Comparison of ENCODE assay signal across 8 cellular contexts in the genomic region with DNA sequence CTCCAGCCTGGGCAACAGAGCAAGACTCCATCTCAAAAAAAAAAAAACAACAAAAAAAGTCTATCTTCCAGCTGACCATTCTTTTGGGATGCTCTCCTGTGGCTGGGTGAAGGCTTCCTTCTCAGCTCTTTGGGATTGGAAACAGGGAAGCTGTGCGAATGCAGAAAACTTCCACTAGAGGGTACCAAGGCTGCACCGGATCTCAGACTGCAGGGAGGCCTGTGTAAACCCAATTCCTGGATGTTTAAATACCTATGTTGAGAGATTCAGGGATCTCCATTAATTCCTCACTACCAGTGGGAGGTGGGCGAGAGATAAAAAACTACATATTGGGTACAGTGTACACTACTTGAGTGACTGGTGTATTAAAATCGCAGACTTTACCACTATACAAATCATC. TPM values are rescaled to one million over a fixed set of nuclear protein-coding genes. Genes with fewer than 3 reads are reported as not detected.
DNase-seq lines count a peak whose midpoint lies in the region; ATAC-seq, FAIRE-seq and TF ChIP-seq lines count a peak whose summit lies in the region.
"Not testable (repeated sequence)": the region's sequence is repeated elsewhere in the genome, so short reads cannot be mapped to it uniquely, and the experiment has no call there.

No MANE protein-coding gene starts in this region.

- BruUV-seq in K562 (replicated peaks; lab: Mats Ljungman, UMichigan): not testable (repeated sequence)

- H3K4me1 Mint-ChIP-seq in CD14-positive monocyte: not testable (repeated sequence)

- H3K36me3 ChIP-seq in SJCRH30; K562 (ENCODE audit: control insufficient read depth, insufficient read depth, low read length); right lobe of liver; small intestine (ENCODE audit: control insufficient read depth in 2 of 2, insufficient read depth in 2 of 2, low read length in 2 of 2): not testable (repeated sequence)

- not testable (repeated sequence) for H3K27ac ChIP-seq in SJCRH30; K562 (ENCODE audit: extremely low read depth, low read depth, low read length); right lobe of liver; small intestine (ENCODE audit: low read depth in 1 of 2, low read length in 1 of 2)

- peak; percentile 51 for FAIRE-seq in K562 (lab: Jason Lieb, UNC)
- FAIRE-seq in small intestine (lab: Jason Lieb, UNC): not testable (repeated sequence)

- not testable (repeated sequence) for H3K36me3 Mint-ChIP-seq in CD14-positive monocyte

- not testable (repeated sequence) for H3K9me3 ChIP-seq in SJCRH30 (replicated peaks); K562 (replicated peaks; ENCODE audit: control insufficient read depth, insufficient read depth, low read depth, low read length); right lobe of liver; small intestine (ENCODE audit: control insufficient read depth, low read depth)

- CTCF ChIA-PET in K562 (lab: Yijun Ruan, JAX; ENCODE audit: low intra/inter-chr PET ratio): interaction anchor here (1.1 kb wide), 1 partner anchor 116 kb away, joined by 3 read pairs; no protein-coding TSS in a partner anchor

- not testable (repeated sequence) for H2AFZ ChIP-seq in K562 (ENCODE audit: low read depth, low read length)

- not testable (repeated sequence) for TF ChIP-seq POLR2A in K562 (conservative IDR thresholded peaks at IDR 0.05); right lobe of liver (IDR thresholded peaks at IDR 0.05)

- H4K20me1 ChIP-seq in K562 (replicated peaks; ENCODE audit: control insufficient read depth, insufficient read depth, low read length): not testable (repeated sequence)

- in situ Hi-C loops in K562 (cut with MboI): not testable (repeated sequence)

- POLR2A ChIA-PET in K562 (lab: Yijun Ruan, JAX): not testable (repeated sequence)

- not testable (repeated sequence) for H3K4me3 ChIP-seq in SJCRH30; K562; fibroblast of villous mesenchyme (ENCODE audit: low read depth, low read length); right lobe of liver; small intestine (ENCODE audit: low read depth in 1 of 2, low read length in 2 of 2)

- not testable (repeated sequence) for H3K4me2 ChIP-seq in K562 (ENCODE audit: insufficient read depth, low read length)

- not testable (repeated sequence) for TF ChIP-seq EP300 in K562 (IDR thresholded peaks at IDR 0.05; ENCODE audit: low read length)

- not testable (repeated sequence) for H3K27me3 ChIP-seq in SJCRH30; K562 (ENCODE audit: control insufficient read depth in 2 of 2, insufficient read depth in 2 of 2, low read length in 2 of 2); right lobe of liver; small intestine (ENCODE audit: control insufficient read depth in 2 of 2, insufficient read depth in 2 of 2, low read length in 2 of 2)

- H3K9ac ChIP-seq in K562 (ENCODE audit: insufficient read depth in 1 of 2, low read depth in 2 of 2, low read length in 2 of 2): not testable (repeated sequence)

- intact Hi-C loops in CD14-positive monocyte (cut with micrococcal nuclease): not testable (repeated sequence)
- intact Hi-C loops in K562 (cut with micrococcal nuclease) (loop anchor here (2.0 kb wide), 1 partner anchor 116 kb away; no protein-coding TSS in a partner anchor), right lobe of liver (cut with DNase I) (loop anchor here in 1 of 2 donors (10.0 kb wide), 1 partner anchor 114 kb away; no protein-coding TSS in a partner anchor)

- H3K27me3 Mint-ChIP-seq in CD14-positive monocyte (ENCODE audit: low read depth in 3 of 3): not testable (repeated sequence)

- ATAC-seq in GM21423 (IDR thresholded peaks at IDR 0.05; ENCODE audit: unreplicated experiment) (peak; percentile 47), K562 (peak; percentile 84), right lobe of liver (peak; percentile 88 to 95 (median 91))

- TF ChIP-seq CTCF in CD14-positive monocyte (IDR thresholded peaks at IDR 0.05): peak; percentile 30
- TF ChIP-seq CTCF in K562 (IDR thresholded peaks at IDR 0.05 in 2 of 3, conservative IDR thresholded peaks at IDR 0.05 in 1 of 3; ENCODE audit: insufficient read depth in 2 of 3, low read depth in 1 of 3, low read length in 3 of 3): peak; percentile 35 to 43 (median 35); a peak in 4 of 6 replicates
- TF ChIP-seq CTCF in fibroblast of villous mesenchyme (IDR thresholded peaks at IDR 0.05; ENCODE audit: insufficient read depth, low read depth, low read length): peak; percentile 55
- peak; percentile 27 to 51 (median 46) for TF ChIP-seq CTCF in right lobe of liver (IDR thresholded peaks at IDR 0.05)

- H3K27ac Mint-ChIP-seq in CD14-positive monocyte: not testable (repeated sequence)

- not testable (repeated sequence) for H3K9me3 Mint-ChIP-seq in CD14-positive monocyte

- TF ChIP-seq RAD21 in K562 (CRISPR knock-in tag; conservative IDR thresholded peaks at IDR 0.05 in 1 of 2, IDR thresholded peaks at IDR 0.05 in 1 of 2): peak; percentile 51 to 66

- not testable (repeated sequence) for H3K79me2 ChIP-seq in K562 (ENCODE audit: control insufficient read depth, insufficient read depth, low read length)

- H3K4me3 Mint-ChIP-seq in CD14-positive monocyte: not testable (repeated sequence)

- not testable (repeated sequence) for H3K9me1 ChIP-seq in K562 (ENCODE audit: control insufficient read depth, insufficient read depth, low read length)

- DNase-seq in CD14-positive monocyte (ENCODE audit: low spot score); right lobe of liver: not testable (repeated sequence)
- peak; percentile 24 for DNase-seq in NCI-H1436 (lab: John Stamatoyannopoulos, UW)
- DNase-seq in SJCRH30: peak; percentile 36 to 60
- DNase-seq in K562 (ENCODE audit: extremely low read depth in 1 of 4, low spot score in 3 of 4): peak in 3 of 4 experiments; percentile 2 to 27 (median 6)
- peak; percentile 47 for DNase-seq in fibroblast of villous mesenchyme (ENCODE audit: low read depth)
- DNase-seq in small intestine: peak; percentile 22

- not testable (repeated sequence) for H3K4me1 ChIP-seq in SJCRH30; K562 (replicated peaks in 1 of 2; ENCODE audit: control insufficient read depth in 2 of 2, insufficient read depth in 2 of 2, low read length in 2 of 2); right lobe of liver; small intestine (ENCODE audit: control insufficient read depth in 2 of 2, insufficient read depth in 1 of 2, low read depth in 1 of 2, low read length in 1 of 2)

- 79% methylated on average over 2 of the region's 4 CpGs for WGBS in K562 (ENCODE audit: insufficient coverage, low coverage, missing lambda C conversion rate)
- whole genome bisulfite sequencing in right lobe of liver (ENCODE audit: insufficient coverage, low coverage, low lambda C conversion rate, missing lambda C conversion rate): 41% methylated on average over 4 of the region's 4 CpGs
- 56 to 70% (median 62%) methylated on average over 3 to 4 of the region's 4 CpGs for WGBS in small intestine, 3 donors

TF ChIP-seq in K562, 482 proteins besides CTCF, POLR2A, EP300 and RAD21:
- TF ChIP-seq DEAF1 (CRISPR knock-in tag; IDR thresholded peaks at IDR 0.05): peak; percentile 35; the same call in 1 of the 2 replicates

RNA-seq across cellular contexts. Expression of gene NPEPPS, which starts 30.3 kb away (rescaled TPM):
- polyA plus RNA-seq in CD14-positive monocyte (10 to 100 TPM; 38.3 to 53.1 TPM), K562 (2011; rRNA removed) (87.6 and 108 TPM in 2 replicates), K562 (2014; fragmentation: Illumina TruSeq; extraction: Trizol) (57.3 and 73.3 TPM in 2 replicates), K562 (2014; fragmentation: Nextera tagmentation; extraction: Ambion mirVana) (10 to 100 TPM; 21.4 to 23.0 TPM), K562 (2014; rRNA removed) (44.2 and 46.0 TPM in 2 replicates), small intestine (10 to 100 TPM; 30.8 to 43.2 (median 32.1) TPM)
- 89.1 TPM in 2 replicates for total RNA-seq in SJCRH30 (2014; rRNA removed; shearing (Covaris generic))
- total RNA-seq in K562 (2011; cell fraction: chromatin; rRNA removed; ENCODE audit: low replicate concordance): 284 and 725 TPM in 2 replicates
- 111 and 131 TPM in 2 replicates for total RNA-seq in K562 (2011; cell fraction: nucleolus; rRNA removed)
- 296 and 390 TPM in 2 replicates for total RNA-seq in K562 (2011; cell fraction: nucleoplasm; rRNA removed)
- total RNA-seq in K562 (2014; rRNA removed) (29.1 and 33.2 TPM in 2 replicates), K562 (2014; rRNA removed; fragmentation: Illumina TruSeq; extraction: Trizol) (52.0 and 54.1 TPM in 2 replicates), K562 (2015; rRNA removed; fragmentation: Illumina TruSeq; extraction: Trizol) (42.1 and 44.8 TPM in 2 replicates), K562 (2021) (59.6 and 65.6 TPM in 2 replicates), fibroblast of villous mesenchyme (95.0 and 148 TPM in 2 replicates), right lobe of liver (10 to 100 TPM; 30.0 to 55.1 (median 37.7) TPM)
- polyA plus RNA-seq in K562 (2011; cell fraction: cytosol; rRNA removed): 26.4 and 54.8 TPM in 2 replicates
- polyA plus RNA-seq in K562 (2011; cell fraction: nucleus; rRNA removed): 188 and 258 TPM in 2 replicates
- polyA plus RNA-seq in K562 (2012): 57.6 and 68.8 TPM in 2 replicates
- polyA minus RNA-seq in K562 (2011; rRNA and poly(A)+ RNA removed): 191 and 225 TPM in 2 replicates
- 63.3 and 67.5 TPM in 2 replicates for polyA minus RNA-seq in K562 (2011; cell fraction: cytosol; rRNA and poly(A)+ RNA removed)
- polyA minus RNA-seq in K562 (2011; cell fraction: nucleus; rRNA and poly(A)+ RNA removed): 75.8 and 106 TPM in 2 replicates
